8 cellular contexts compared by ENCODE assay signal in the genomic region with DNA sequence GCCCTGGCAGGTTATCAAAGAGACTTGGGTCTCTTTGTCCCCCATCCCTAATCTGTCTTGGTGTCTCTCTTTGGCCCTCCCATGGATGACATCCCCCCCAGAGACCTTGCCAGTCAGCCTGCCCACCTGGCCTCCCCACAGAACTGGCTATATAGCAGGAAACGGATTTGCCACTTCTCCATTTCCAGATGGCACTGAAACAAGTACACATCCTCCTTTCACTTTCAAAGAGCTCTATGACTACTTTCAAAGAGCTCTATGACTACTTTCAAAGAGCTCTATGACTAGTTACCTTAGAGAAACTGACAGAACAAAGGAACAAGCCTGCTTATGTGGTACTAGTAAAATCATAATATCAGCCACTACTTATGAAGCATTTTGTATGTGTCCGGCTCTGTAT.
DNase-seq lines count a peak whose midpoint lies in the region; ATAC-seq and TF ChIP-seq lines count a peak whose summit lies in the region.

No MANE protein-coding gene starts in this region.

- H3K79me2 ChIP-seq in DND-41 (ENCODE audit: insufficient read depth, low read length), result no peaks in the 10 kb centered on the region
- no peaks in the 10 kb centered on the region for H3K79me2 ChIP-seq in PC-3 (ENCODE audit: low read length)

- no peaks in the 10 kb centered on the region for H3F3A ChIP-seq in PC-3 (ENCODE audit: low read length, unreplicated experiment)

- no peak for TF ChIP-seq POLR2A in testis (IDR thresholded peaks at IDR 0.05)

- H3K9ac ChIP-seq in DND-41 (ENCODE audit: low read depth, low read length) (no peak overlapping the region), PC-3 (ENCODE audit: low read length) (no peak overlapping the region)

- peaks cover 13% of the 10 kb centered on the region for H3K36me3 Mint-ChIP-seq in activated CD8-positive, alpha-beta T cell treated with anti-CD3 and anti-CD28 coated beads, Interleukin-2, amount 10 ng/mL, durations not matched to agents 7 days and 5 days (ENCODE audit: low read depth)

- peaks cover 44% of the 10 kb centered on the region for H3K4me1 ChIP-seq in DND-41 (ENCODE audit: insufficient read depth, low read length)
- peaks cover 25% of the 10 kb centered on the region for H3K4me1 ChIP-seq in testis
- 0 out of 2 replicates have a peak, but pooled peaks cover 6% of the 10 kb centered on the region for H3K4me1 ChIP-seq in PC-3 (ENCODE audit: insufficient read depth, low read length)

- no peaks in the 10 kb centered on the region for H3K9me3 Mint-ChIP-seq in activated CD8-positive, alpha-beta T cell treated with anti-CD3 and anti-CD28 coated beads, Interleukin-2, amount 10 ng/mL, durations not matched to agents 7 days and 5 days (ENCODE audit: insufficient read depth)

- H3K4me2 ChIP-seq in DND-41 (ENCODE audit: insufficient read depth, low read length) (peak overlapping the region; percentile 9), PC-3 (ENCODE audit: low read length) (no peak overlapping the region)

- H3K27me3 Mint-ChIP-seq in activated CD8-positive, alpha-beta T cell treated with anti-CD3 and anti-CD28 coated beads, Interleukin-2, amount 10 ng/mL, durations not matched to agents 7 days and 5 days (ENCODE audit: low read depth), result no peaks in the 10 kb centered on the region

- H3K9me2 ChIP-seq in PC-3 (replicated peaks; ENCODE audit: low read length), result no peaks in the 10 kb centered on the region

- H3K27ac Mint-ChIP-seq in activated CD8-positive, alpha-beta T cell treated with anti-CD3 and anti-CD28 coated beads, Interleukin-2, amount 10 ng/mL, durations not matched to agents 7 days and 5 days, result peak overlapping the region; percentile 76

- H3K4me3 Mint-ChIP-seq in activated CD8-positive, alpha-beta T cell treated with anti-CD3 and anti-CD28 coated beads, Interleukin-2, amount 10 ng/mL, durations not matched to agents 7 days and 5 days, result no peak overlapping the region

- DNase-seq in DND-41 (peak; percentile 75), GM19240 (ENCODE audit: insufficient read length, low spot score) (peak; percentile 26), hippocampal formation (lab: John Stamatoyannopoulos, UW) (no peak), testis (no peak), inferior parietal cortex (ENCODE audit: extremely low spot score) (no peak), PC-3 (no peak)
- DNase-seq in activated CD8-positive, alpha-beta T cell treated with anti-CD3 and anti-CD28 coated beads, Interleukin-2, amount 10 ng/mL, durations not matched to agents 7 days and 5 days, result peak; percentile 34

- H3K36me3 ChIP-seq in DND-41 (ENCODE audit: insufficient read depth, low read length), result no peaks in the 10 kb centered on the region
- H3K36me3 ChIP-seq in testis (ENCODE audit: low read depth, missing control alignments), result no peaks in the 10 kb centered on the region
- H3K36me3 ChIP-seq in PC-3 (ENCODE audit: low read depth, low read length), result no peaks in the 10 kb centered on the region

- POLR2A ChIA-PET in activated CD8-positive, alpha-beta T cell treated with anti-CD3 and anti-CD28 coated beads, Interleukin-2, amount 10 ng/mL, durations not matched to agents 7 days and 5 days (lab: Charles Lee), result interaction anchor here (1.3 kb wide), 1 partner anchor 121 kb away, joined by 3 read pairs; no protein-coding TSS in a partner anchor
- POLR2A ChIA-PET in PC-3 (lab: Charles Lee; ENCODE audit: unreplicated experiment), result no interaction called here

- 77 to 82% methylated on average over 2 of the region's 2 CpGs for WGBS in testis, 2 donors

- H3K27me3 ChIP-seq in DND-41 (ENCODE audit: insufficient read depth, low read length, poor library complexity) (no peaks in the 10 kb centered on the region), testis (no peaks in the 10 kb centered on the region), PC-3 (ENCODE audit: low read length) (no peaks in the 10 kb centered on the region)

- H3K9me3 ChIP-seq in DND-41 (ENCODE audit: insufficient read depth, low read length, severe bottlenecking) (no peaks in the 10 kb centered on the region), testis (no peaks in the 10 kb centered on the region), PC-3 (ENCODE audit: low read length) (no peaks in the 10 kb centered on the region)

- intact Hi-C loops in testis (cut with DNase I; ENCODE audit: low total_unique reads), result loop anchor here (10.0 kb wide), 1 partner anchor 64 kb away; no protein-coding TSS in a partner anchor
- intact Hi-C loops in PC-3 (cut with micrococcal nuclease), result no loop called here

- no TSS peak for BruUV-seq in PC-3 (replicated peaks; lab: Mats Ljungman, UMichigan)

- TF ChIP-seq CTCF in DND-41 (IDR thresholded peaks at IDR 0.05; ENCODE audit: borderline replicate concordance, extremely low read depth, low read length, poor library complexity, severe bottlenecking) (no peak), testis (IDR thresholded peaks at IDR 0.05) (no peak), PC-3 (conservative IDR thresholded peaks at IDR 0.05; ENCODE audit: low read depth, low read length) (no peak)

- no peaks in the 10 kb centered on the region for H4K20me1 ChIP-seq in DND-41 (ENCODE audit: insufficient read depth, low read length)
- H4K20me1 ChIP-seq in PC-3 (ENCODE audit: low read length), result no peaks in the 10 kb centered on the region

- H3K27ac ChIP-seq in DND-41 (ENCODE audit: low read length) (peak overlapping the region; percentile 28), testis (no peak overlapping the region), PC-3 (ENCODE audit: low read length) (no peak overlapping the region)

- H2AFZ ChIP-seq in DND-41 (ENCODE audit: low read depth, low read length) (no peak overlapping the region), PC-3 (ENCODE audit: low read length) (no peak overlapping the region)

- H3K4me3 ChIP-seq in DND-41 (ENCODE audit: low read depth in 1 of 2, low read length in 2 of 2) (no peak overlapping the region), testis (no peak overlapping the region), PC-3 (ENCODE audit: low read length) (no peak overlapping the region)

- ATAC-seq in DND-41 (ENCODE audit: insufficient read depth, low read depth) (peak; percentile 91), HG03139 (IDR thresholded peaks at IDR 0.05; ENCODE audit: unreplicated experiment) (peak; percentile 95), PC-3 (no peak)
- peak; percentile 65 for ATAC-seq in activated CD8-positive, alpha-beta T cell treated with anti-CD3 and anti-CD28 coated beads, Interleukin-2, amount 10 ng/mL, durations not matched to agents 7 days and 5 days

- CTCF ChIA-PET in activated CD8-positive, alpha-beta T cell treated with anti-CD3 and anti-CD28 coated beads, Interleukin-2, amount 10 ng/mL, durations not matched to agents 7 days and 5 days (lab: Charles Lee), result interaction anchor here (1.0 to 1.8 kb wide), 2 partner anchors 16 to 381 kb away, joined by 3 to 6 read pairs; no protein-coding TSS in a partner anchor
- CTCF ChIA-PET in PC-3 (lab: Charles Lee), result no interaction called here

- peaks cover 47% of the 10 kb centered on the region for H3K4me1 Mint-ChIP-seq in activated CD8-positive, alpha-beta T cell treated with anti-CD3 and anti-CD28 coated beads, Interleukin-2, amount 10 ng/mL, durations not matched to agents 7 days and 5 days (ENCODE audit: low read depth)

Comparison
In these comparisons a context has a peak if more than half of its experiments do, and no peak if none do; other contexts are left out.
1. DNase-seq: peak in DND-41 (single experiment), GM19240 (single experiment) and activated CD8-positive, alpha-beta T cell treated with anti-CD3 and anti-CD28 coated beads, Interleukin-2, amount 10 ng/mL, durations not matched to agents 7 days and 5 days (single experiment); none in hippocampal formation (0 of 2), testis (single experiment), inferior parietal cortex (single experiment) and PC-3 (single experiment).